8 cellular contexts compared by ENCODE assay signal in the genomic region with DNA sequence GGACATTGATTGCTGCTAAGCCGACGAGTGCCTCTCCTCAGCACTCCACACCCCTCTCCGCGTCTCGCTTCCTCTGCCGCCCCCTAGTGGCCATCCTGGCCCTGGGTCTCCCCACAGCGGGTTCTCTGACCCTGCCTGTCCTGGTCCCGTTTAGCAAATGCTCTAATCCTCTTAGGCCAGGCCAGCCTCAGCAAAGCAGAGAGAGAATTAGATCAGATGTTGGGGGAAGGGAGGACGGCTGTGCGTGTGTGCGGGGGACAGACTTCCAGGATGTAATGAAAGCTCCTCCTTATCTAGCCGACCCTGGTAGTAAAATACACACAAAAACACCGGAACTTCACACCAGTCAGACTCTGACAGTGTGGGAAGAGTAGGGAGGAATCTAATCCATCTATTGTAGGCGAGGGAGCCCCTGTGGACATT. TPM values are rescaled to one million over a fixed set of nuclear protein-coding genes. Genes with fewer than 3 reads are reported as not detected.
DNase-seq lines count a peak whose midpoint lies in the region; ATAC-seq, FAIRE-seq and TF ChIP-seq lines count a peak whose summit lies in the region.

No MANE protein-coding gene starts in this region.

- H3K4me3 ChIP-seq in A549 = no peak overlapping the region

- H3K9me3 ChIP-seq in A549 = no peaks in the 10 kb centered on the region

- peaks cover 1% of the 10 kb centered on the region for H3K4me1 ChIP-seq in A549

- CTCF ChIA-PET in A549 (lab: Yijun Ruan, JAX) = interaction anchor here (0.6 to 10.0 kb wide), 42 partner anchors 10 to 493 kb away, joined by 3 to 330 read pairs (median 5); a partner anchor contains a TSS

- ATAC-seq in A549 = peak; percentile 91 to 98
- peak; percentile 72 for ATAC-seq in left lobe of liver
- ATAC-seq in GM19328 (IDR thresholded peaks at IDR 0.05; ENCODE audit: unreplicated experiment) = no peak

- no peak for TF ChIP-seq POLR2A in A549 (IDR thresholded peaks at IDR 0.05; ENCODE audit: low read length)

- POLR2A ChIA-PET in A549 (lab: Yijun Ruan, JAX) = no interaction called here

- TF ChIP-seq RAD21 in A549 (conservative IDR thresholded peaks at IDR 0.05 in 1 of 2, IDR thresholded peaks at IDR 0.05 in 1 of 2) = peak; percentile 81 to 89

- FAIRE-seq in A549 (lab: Jason Lieb, UNC) = peak; percentile 94

- no peak for TF ChIP-seq EP300 in A549 (IDR thresholded peaks at IDR 0.05)

- 17% methylated on average over 14 of the region's 14 CpGs for WGBS in A549 (ENCODE audit: missing lambda C conversion rate)

- no peak overlapping the region for H3K27ac ChIP-seq in A549

- 0 out of 3 replicates have a peak overlapping the region, but pooled peaks have one; percentile 33 for H3K4me2 ChIP-seq in A549

- TF ChIP-seq CTCF in A549 (IDR thresholded peaks at IDR 0.05) = peak; percentile 98

- DNase-seq in A549 (ENCODE audit: low read depth in 1 of 2, low spot score in 1 of 2) (peak; percentile 82 to 97), GM19238 (ENCODE audit: insufficient read length, low spot score) (peak; percentile 87), NCI-H460 (ENCODE audit: extremely low read depth, low read depth) (peak; percentile 70), cerebellum (ENCODE audit: low spot score) (peak; percentile 51), left lobe of liver (ENCODE audit: low spot score) (peak; percentile 84)
- peak; percentile 78 to 89 for DNase-seq in activated CD4-positive, alpha-beta T cell treated with anti-CD3 and anti-CD28 coated beads for 4 hours
- peak; percentile 93 to 96 for DNase-seq in stimulated activated CD4-positive, alpha-beta T cell treated with anti-CD3 and anti-CD28 coated beads, Interleukin-2, amount 100 ng/mL, for 48 hours

TF ChIP-seq in A549, 52 proteins besides CTCF, POLR2A, EP300 and RAD21:
- peak; percentile 65 for TF ChIP-seq SMC3 (IDR thresholded peaks at IDR 0.05)
- TF ChIP-seq POLR2AphosphoS2 (conservative IDR thresholded peaks at IDR 0.05; ENCODE audit: low read length) = no peak

RNA-seq across cellular contexts. Expression of a gene that starts 4.5 kb away (rescaled TPM):
- polyA plus RNA-seq in A549 (2011; rRNA removed) (not detected in 2 replicates), A549 (2017; fragmentation: RNase III; extraction: RNeasy Plus Mini Kit Qiagen cat#74134 plus additional on column Dnase treatment) (not detected in 3 replicates)
- polyA plus RNA-seq in A549 (2012; cell fraction: cytosol; rRNA removed) = not detected in 2 replicates
- polyA plus RNA-seq in A549 (2012; cell fraction: nucleus; rRNA removed) = not detected in 2 replicates
- not detected in 2 replicates for polyA minus RNA-seq in A549 (2011; rRNA and poly(A)+ RNA removed)
- total RNA-seq in NCI-H460 (2014; rRNA removed; shearing (Covaris generic)) = not detected in 2 replicates
- polyA plus RNA-seq in NCI-H460 (2014; cell fraction: nucleus; rRNA removed) = not detected in 2 replicates
- total RNA-seq in cerebellum (not detected), left lobe of liver (not detected)

RNA-seq across cellular contexts. Expression of a gene that starts 22.6 kb away (rescaled TPM):
- polyA plus RNA-seq in A549 (2011; rRNA removed) (not detected in 2 replicates), A549 (2017; fragmentation: RNase III; extraction: RNeasy Plus Mini Kit Qiagen cat#74134 plus additional on column Dnase treatment) (not detected in 3 replicates)
- polyA plus RNA-seq in A549 (2012; cell fraction: cytosol; rRNA removed) = not detected in 2 replicates
- polyA plus RNA-seq in A549 (2012; cell fraction: nucleus; rRNA removed) = not detected in 2 replicates
- polyA minus RNA-seq in A549 (2011; rRNA and poly(A)+ RNA removed) = not detected in 2 replicates
- not detected in 2 replicates for total RNA-seq in NCI-H460 (2014; rRNA removed; shearing (Covaris generic))
- not detected in 2 replicates for polyA plus RNA-seq in NCI-H460 (2014; cell fraction: nucleus; rRNA removed)
- total RNA-seq in cerebellum (not detected), left lobe of liver (347 TPM)

RNA-seq across cellular contexts. Expression of a gene that starts 41.8 kb away (rescaled TPM):
- not detected in 2 replicates for polyA plus RNA-seq in A549 (2011; rRNA removed)
- polyA plus RNA-seq in A549 (2012; cell fraction: cytosol; rRNA removed) = not detected in 2 replicates
- polyA plus RNA-seq in A549 (2012; cell fraction: nucleus; rRNA removed) = not detected in 2 replicates
- not detected in 3 replicates for polyA plus RNA-seq in A549 (2017; fragmentation: RNase III; extraction: RNeasy Plus Mini Kit Qiagen cat#74134 plus additional on column Dnase treatment)
- not detected in 2 replicates for polyA minus RNA-seq in A549 (2011; rRNA and poly(A)+ RNA removed)
- total RNA-seq in NCI-H460 (2014; rRNA removed; shearing (Covaris generic)) = not detected in 2 replicates
- polyA plus RNA-seq in NCI-H460 (2014; cell fraction: nucleus; rRNA removed) = not detected in 2 replicates
- not detected for total RNA-seq in cerebellum
- not detected for total RNA-seq in left lobe of liver

RNA-seq across cellular contexts. Expression of a gene that starts 59.2 kb away (rescaled TPM):
- polyA plus RNA-seq in A549 (2011; rRNA removed) = not detected in 2 replicates
- 0.03 TPM in 1 of 2 replicates, not detected in the other for polyA plus RNA-seq in A549 (2012; cell fraction: cytosol; rRNA removed)
- polyA plus RNA-seq in A549 (2012; cell fraction: nucleus; rRNA removed) = not detected in 2 replicates
- 0.04 TPM in 1 of 3 replicates, not detected in the others for polyA plus RNA-seq in A549 (2017; fragmentation: RNase III; extraction: RNeasy Plus Mini Kit Qiagen cat#74134 plus additional on column Dnase treatment)
- polyA minus RNA-seq in A549 (2011; rRNA and poly(A)+ RNA removed) = not detected in 2 replicates
- not detected in 2 replicates for total RNA-seq in NCI-H460 (2014; rRNA removed; shearing (Covaris generic))
- not detected in 2 replicates for polyA plus RNA-seq in NCI-H460 (2014; cell fraction: nucleus; rRNA removed)
- total RNA-seq in cerebellum = not detected
- not detected for total RNA-seq in left lobe of liver

Comparison
In these comparisons a context has a peak if more than half of its experiments do, and no peak if none do; other contexts are left out.
1. RNA of a gene that starts 22.6 kb away (total RNA-seq): 347 TPM in left lobe of liver (single experiment); not detected in NCI-H460 and not detected in cerebellum (single experiment); every median in the first group is over 100 times any median in the second.
2. Peak in every context shown above with its lines, with median percentiles within 50 percentile points of each other: DNase-seq.